ENCODE assay signal across 19 cellular contexts in genomic region chr6:99836471-99836870, GRCh38.
"Had no signal": no experiment of that assay in that cellular context is flagged by ENCODE, and none has a peak within 500 bp of the region (broad histone marks: within the 10 kb centered on the region; RNA-seq: fewer than 3 reads in every experiment).

No MANE protein-coding gene starts in this region.

- H3K9me3 ChIP-seq: right atrium auricular region, tibial artery, uterus had no signal

- H3K4me1 ChIP-seq: right atrium auricular region, tibial artery, uterus had no signal

- H3K27ac Mint-ChIP-seq: activated B cell treated with CpG ODN at 0.5 μM for 24 hours; activated CD4-positive, alpha-beta T cell treated with anti-CD3 and anti-CD28 coated beads, Interleukin-2, amount 10 ng/mL, durations not matched to agents 7 days and 5 days; activated naive CD8-positive, alpha-beta T cell treated with anti-CD3 and anti-CD28 coated beads, Interleukin-2, amount 10 ng/mL, durations not matched to agents 7 days and 5 days; activated T-helper 1 cell treated with anti-CD3 and anti-CD28 coated beads, Interleukin-12 subunit alpha, Interleukin-12 subunit beta, Interleukin-2, Interleukin-4 antibody, amounts not matched to agents 30 ng/mL and 10 ng/mL and 1 ng/mL, durations not matched to agents 14 hours and 24 hours and 36 hours; brain; nephron; progenitor cell of endocrine pancreas; T-helper 17 cell had no signal

- H3K4me1 Mint-ChIP-seq: activated B cell treated with CpG ODN at 0.5 μM for 24 hours; activated CD4-positive, alpha-beta T cell treated with anti-CD3 and anti-CD28 coated beads, Interleukin-2, amount 10 ng/mL, durations not matched to agents 7 days and 5 days; activated naive CD8-positive, alpha-beta T cell treated with anti-CD3 and anti-CD28 coated beads, Interleukin-2, amount 10 ng/mL, durations not matched to agents 7 days and 5 days; brain; nephron; T-helper 17 cell had no signal

- H3K36me3 Mint-ChIP-seq: activated naive CD8-positive, alpha-beta T cell treated with anti-CD3 and anti-CD28 coated beads, Interleukin-2, amount 10 ng/mL, durations not matched to agents 7 days and 5 days; brain had no signal

- H3K27ac ChIP-seq: right atrium auricular region, tibial artery, uterus had no signal

- H3K4me3 Mint-ChIP-seq: activated B cell treated with CpG ODN at 0.5 μM for 24 hours; activated CD4-positive, alpha-beta T cell treated with anti-CD3 and anti-CD28 coated beads, Interleukin-2, amount 10 ng/mL, durations not matched to agents 7 days and 5 days; activated naive CD8-positive, alpha-beta T cell treated with anti-CD3 and anti-CD28 coated beads, Interleukin-2, amount 10 ng/mL, durations not matched to agents 7 days and 5 days; activated T-helper 1 cell treated with anti-CD3 and anti-CD28 coated beads, Interleukin-12 subunit alpha, Interleukin-12 subunit beta, Interleukin-2, Interleukin-4 antibody, amounts not matched to agents 30 ng/mL and 10 ng/mL and 1 ng/mL, durations not matched to agents 14 hours and 24 hours and 36 hours; brain; nephron; T-helper 17 cell had no signal

- H3K36me3 ChIP-seq: right atrium auricular region, tibial artery, uterus had no signal

- H3K27me3 ChIP-seq: right atrium auricular region, tibial artery, uterus had no signal

- DNase-seq: activated B cell treated with CpG ODN at 0.5 μM for 24 hours; activated CD4-positive, alpha-beta T cell treated with anti-CD3 and anti-CD28 coated beads, Interleukin-2, amount 10 ng/mL, durations not matched to agents 7 days and 5 days; activated CD8-positive, alpha-beta memory T cell treated with anti-CD3 and anti-CD28 coated beads, Interleukin-2, amount 50 U/mL, for 48 hours; activated naive CD8-positive, alpha-beta T cell treated with anti-CD3 and anti-CD28 coated beads, Interleukin-2, amount 10 ng/mL, durations not matched to agents 7 days and 5 days; effector CD8-positive, alpha-beta T cell; hippocampal formation; left ventricle myocardium superior; mesenchymal stem cell; occipital lobe; stimulated activated CD4-positive, alpha-beta T cell treated with anti-CD3 and anti-CD28 coated beads, Interleukin-2, amount 100 ng/mL, for 48 hours; stimulated activated naive CD4-positive, alpha-beta T cell; T-helper 17 cell; tibial artery; uterus had no signal

- H3K4me3 ChIP-seq: right atrium auricular region, tibial artery, uterus had no signal

- H3K9me3 Mint-ChIP-seq: activated B cell treated with CpG ODN at 0.5 μM for 24 hours; activated CD4-positive, alpha-beta T cell treated with anti-CD3 and anti-CD28 coated beads, Interleukin-2, amount 10 ng/mL, durations not matched to agents 7 days and 5 days; activated naive CD8-positive, alpha-beta T cell treated with anti-CD3 and anti-CD28 coated beads, Interleukin-2, amount 10 ng/mL, durations not matched to agents 7 days and 5 days; activated T-helper 1 cell treated with anti-CD3 and anti-CD28 coated beads, Interleukin-12 subunit alpha, Interleukin-12 subunit beta, Interleukin-2, Interleukin-4 antibody, amounts not matched to agents 30 ng/mL and 10 ng/mL and 1 ng/mL, durations not matched to agents 14 hours and 24 hours and 36 hours; brain; nephron had no signal

- H3K27me3 Mint-ChIP-seq: progenitor cell of endocrine pancreas had no signal

- ATAC-seq: left ventricle myocardium superior, T-helper 17 cell had no signal
